ENCODE assay signal across 24 cellular contexts in the genomic region with DNA sequence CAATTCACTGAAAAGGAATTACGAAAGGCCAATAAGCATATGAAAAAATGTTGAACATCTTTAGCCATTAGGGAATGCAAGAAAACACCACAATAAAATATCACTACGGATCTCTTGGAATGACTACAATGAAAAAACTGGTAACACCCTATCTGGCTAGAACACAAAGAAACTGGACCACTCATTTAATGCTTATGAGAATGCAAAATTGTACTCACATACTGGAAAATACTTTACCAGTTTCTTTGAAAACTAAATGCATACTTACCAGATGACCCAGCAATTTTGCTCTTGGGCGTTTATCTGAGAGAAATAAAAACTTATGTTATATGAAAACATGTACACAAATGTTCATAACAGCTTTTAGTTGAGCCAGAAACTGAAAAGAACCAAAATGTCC. TPM values are rescaled to one million over a fixed set of nuclear protein-coding genes. Genes with fewer than 3 reads are reported as not detected.
DNase-seq lines count a peak whose midpoint lies in the region; ATAC-seq, FAIRE-seq and TF ChIP-seq lines count a peak whose summit lies in the region.
"Had no signal": no experiment of that assay in that cellular context is flagged by ENCODE, and none has a peak within 500 bp of the region (broad histone marks: within the 10 kb centered on the region; RNA-seq: fewer than 3 reads in every experiment).

No MANE protein-coding gene starts in this region.

- H3K27me3 ChIP-seq in IMR-90 (ENCODE audit: control insufficient read depth, insufficient read depth, low read length) (no peaks in the 10 kb centered on the region), osteoblast (ENCODE audit: insufficient read depth, low read length) (no peaks in the 10 kb centered on the region), HepG2 (ENCODE audit: control insufficient read depth in 1 of 2, insufficient read depth in 2 of 2, low read length in 2 of 2) (no peaks in the 10 kb centered on the region)
- H3K27me3 ChIP-seq: BLaER1 treated with 17β-estradiol and CSF1 and Interleukin-3, amounts not matched to agents 10 nM and 100 nM; esophagus squamous epithelium; right lobe of liver; upper lobe of right lung had no signal

- H3K18ac ChIP-seq in IMR-90 (ENCODE audit: low read depth, low read length): no peak overlapping the region

- H3K9me1 ChIP-seq in IMR-90 (ENCODE audit: insufficient read depth, low read length): peaks cover 6% of the 10 kb centered on the region

- H4K20me1 ChIP-seq in IMR-90 (ENCODE audit: insufficient read depth, low read length): peaks cover 46% of the 10 kb centered on the region
- peaks cover 55% of the 10 kb centered on the region for H4K20me1 ChIP-seq in osteoblast (ENCODE audit: insufficient read depth, low read length)
- H4K20me1 ChIP-seq in HepG2 (ENCODE audit: insufficient read depth, low read length): no peaks in the 10 kb centered on the region; the same call in 1 of the 2 replicates

- TF ChIP-seq RAD21 in IMR-90 (IDR thresholded peaks at IDR 0.05; ENCODE audit: low read length): no peak
- TF ChIP-seq RAD21 in HepG2 (CRISPR knock-in tag; IDR thresholded peaks at IDR 0.05): no peak

- dilution Hi-C loops in IMR-90 (cut with HindIII; ENCODE audit: low sequenced_read_pairs, unreplicated experiment): no loop called here

- BruUV-seq in IMR-90 (replicated peaks; lab: Mats Ljungman, UMichigan) (no TSS peak), HepG2 (replicated peaks; lab: Mats Ljungman, UMichigan) (no TSS peak)

- no peak overlapping the region for H3K4me3 Mint-ChIP-seq in activated T-cell treated with anti-CD3 and anti-CD28 coated beads, Interleukin-2, amount 50 U/mL, for 72 hours
- H3K4me3 Mint-ChIP-seq: activated CD4-positive, alpha-beta memory T cell treated with anti-CD3 and anti-CD28 coated beads, Interleukin-2, amount 10 ng/mL, durations not matched to agents 7 days and 5 days; effector memory CD8-positive, alpha-beta T cell; natural killer cell treated with Interleukin-12 subunit alpha and Interleukin-12 subunit beta and Interleukin-15 and Interleukin-18, amount 100 ng/mL, for 72 hours had no signal

- no CpG with 5 or more reads among the region's 3 CpGs for WGBS in IMR-90 (ENCODE audit: extremely low coverage in 2 of 2, insufficient read length in 1 of 2), 2 experiments
- WGBS in HepG2 (ENCODE audit: low lambda C conversion rate): 93% methylated on average over 3 of the region's 3 CpGs

- no peak overlapping the region for H3K14ac ChIP-seq in IMR-90 (replicated peaks; ENCODE audit: low read depth, low read length)

- H3K56ac ChIP-seq in IMR-90 (ENCODE audit: extremely low read depth, insufficient read depth, low read length): no peak overlapping the region

- H2AFZ ChIP-seq in IMR-90 (replicated peaks; ENCODE audit: low read length, poor library complexity): no peak overlapping the region
- H2AFZ ChIP-seq in osteoblast (ENCODE audit: low read length): no peak overlapping the region
- no peak overlapping the region for H2AFZ ChIP-seq in HepG2 (ENCODE audit: low read length)

- no peak overlapping the region for H4K91ac ChIP-seq in IMR-90 (ENCODE audit: insufficient read depth, low read depth, low read length)

- DNase-seq in activated T-cell treated with anti-CD3 and anti-CD28 coated beads, Interleukin-2, amount 50 U/mL, for 72 hours: no peak
- DNase-seq in activated T-cell treated with anti-CD3 and anti-CD28 coated beads, Interleukin-2, amount 50 U/mL, for 1 hour: no peak
- peak; percentile 33 for DNase-seq in IMR-90
- peak; percentile 72 for DNase-seq in dedifferentiated amniotic fluid mesenchymal stem cell (ENCODE audit: extremely low spot score)
- DNase-seq in osteoblast (ENCODE audit: insufficient read length, low spot score, missing footprints): no peak
- no peak for DNase-seq in HepG2 (ENCODE audit: low spot score)
- DNase-seq in NCI-H2081 treated with DMSO at 0.1 percent for 48 hours (lab: John Stamatoyannopoulos, UW): no peak
- DNase-seq: activated CD4-positive, alpha-beta memory T cell treated with anti-CD3 and anti-CD28 coated beads, Interleukin-2, amount 10 ng/mL, durations not matched to agents 7 days and 5 days; activated naive CD4-positive, alpha-beta T cell; aorta; effector memory CD8-positive, alpha-beta T cell; esophagus squamous epithelium; head of caudate nucleus; MM.1S; NCI-H1436; NCI-H2171; NCI-H526; right lobe of liver; upper lobe of right lung; WERI-Rb-1 had no signal

- H3K4me1 Mint-ChIP-seq in activated T-cell treated with anti-CD3 and anti-CD28 coated beads, Interleukin-2, amount 50 U/mL, for 72 hours (ENCODE audit: low read depth): peaks cover 17% of the 10 kb centered on the region

- no peak overlapping the region for H2BK15ac ChIP-seq in IMR-90 (ENCODE audit: low read depth, low read length)

- peaks cover 2% of the 10 kb centered on the region in 2 donors for H3K36me3 Mint-ChIP-seq in activated T-cell treated with anti-CD3 and anti-CD28 coated beads, Interleukin-2, amount 50 U/mL, for 72 hours (ENCODE audit: insufficient read depth in 2 of 2)
- H3K36me3 Mint-ChIP-seq: natural killer cell treated with Interleukin-12 subunit alpha and Interleukin-12 subunit beta and Interleukin-15 and Interleukin-18, amount 100 ng/mL, for 72 hours had no signal

- TF ChIP-seq POLR2A in IMR-90 (IDR thresholded peaks at IDR 0.05; ENCODE audit: low read depth, low read length): no peak
- TF ChIP-seq POLR2A in HepG2 (IDR thresholded peaks at IDR 0.05; ENCODE audit: insufficient read depth in 1 of 2, low read depth in 2 of 2, low read length in 2 of 2): no peak

- peaks cover 87% of the 10 kb centered on the region for H3K79me2 ChIP-seq in osteoblast (ENCODE audit: insufficient read depth, low read length)
- H3K79me2 ChIP-seq in HepG2 (ENCODE audit: insufficient read depth, low read length): peaks cover 84% of the 10 kb centered on the region

- no peak overlapping the region for H2AK9ac ChIP-seq in IMR-90 (replicated peaks; ENCODE audit: low read depth, low read length, poor library complexity)

- intact Hi-C loops in IMR-90 (cut with micrococcal nuclease) (loop anchor here (5.0 kb wide), 1 partner anchor 34 kb away; no protein-coding TSS in a partner anchor), HepG2 (cut with micrococcal nuclease; ENCODE audit: unreplicated experiment) (no loop called here)

- H2AK5ac ChIP-seq in IMR-90 (ENCODE audit: low read depth, low read length): no peak overlapping the region

- TF ChIP-seq CTCF in IMR-90 (conservative IDR thresholded peaks at IDR 0.05; ENCODE audit: low read depth, low read length): no peak
- no peak for TF ChIP-seq CTCF in osteoblast (IDR thresholded peaks at IDR 0.05; ENCODE audit: extremely low read depth, low read depth, low read length)
- no peak for TF ChIP-seq CTCF in HepG2 (CRISPR knock-in tag; IDR thresholded peaks at IDR 0.05)

- no peak for FAIRE-seq in HepG2 (lab: Jason Lieb, UNC)
- FAIRE-seq: D721Med had no signal

- CTCF ChIA-PET in IMR-90 (lab: Yijun Ruan, JAX): no interaction called here
- CTCF ChIA-PET in HepG2 (lab: Yijun Ruan, JAX; ENCODE audit: low intra/inter-chr PET ratio, low total read pairs): no interaction called here

- no peaks in the 10 kb centered on the region for H3K27me3 Mint-ChIP-seq in activated T-cell treated with anti-CD3 and anti-CD28 coated beads, Interleukin-2, amount 50 U/mL, for 72 hours (ENCODE audit: low read depth)
- H3K27me3 Mint-ChIP-seq: activated CD4-positive, alpha-beta memory T cell treated with anti-CD3 and anti-CD28 coated beads, Interleukin-2, amount 10 ng/mL, durations not matched to agents 7 days and 5 days; effector memory CD8-positive, alpha-beta T cell; natural killer cell treated with Interleukin-12 subunit alpha and Interleukin-12 subunit beta and Interleukin-15 and Interleukin-18, amount 100 ng/mL, for 72 hours had no signal

- POLR2A ChIA-PET in IMR-90 (lab: Charles Lee; ENCODE audit: unreplicated experiment) (no interaction called here), HepG2 (lab: Yijun Ruan, JAX) (no interaction called here)

- H3K4me2 ChIP-seq in IMR-90 (ENCODE audit: low read depth, low read length): no peak overlapping the region; the same call in 1 of the 2 replicates
- no peak overlapping the region for H3K4me2 ChIP-seq in osteoblast (ENCODE audit: insufficient read depth, low read length)
- no peak overlapping the region for H3K4me2 ChIP-seq in HepG2 (ENCODE audit: low read depth, low read length)
- H3K4me2 ChIP-seq: BLaER1 treated with 17β-estradiol and CSF1 and Interleukin-3, amounts not matched to agents 10 nM and 100 nM had no signal

- peaks cover 10 to 59% of the 10 kb centered on the region in 2 experiments for H3K79me1 ChIP-seq in IMR-90 (ENCODE audit: low read depth in 1 of 2, low read length in 2 of 2)

- H3K4me3 ChIP-seq in IMR-90 (ENCODE audit: insufficient read depth, low read depth, low read length) (no peak overlapping the region), osteoblast (ENCODE audit: insufficient read depth, low read length) (no peak overlapping the region), HepG2 (replicated peaks in 1 of 3; ENCODE audit: insufficient read depth in 1 of 3, low read depth in 2 of 3, low read length in 3 of 3) (no peak overlapping the region)
- H3K4me3 ChIP-seq: BLaER1 treated with 17β-estradiol and CSF1 and Interleukin-3, amounts not matched to agents 10 nM and 100 nM; esophagus squamous epithelium; right lobe of liver; upper lobe of right lung had no signal

- H3K9me3 ChIP-seq in IMR-90 (ENCODE audit: control insufficient read depth, insufficient read depth, low read length) (no peaks in the 10 kb centered on the region), osteoblast (ENCODE audit: low read depth, low read length) (no peaks in the 10 kb centered on the region), HepG2 (ENCODE audit: low read length) (no peaks in the 10 kb centered on the region)
- H3K9me3 ChIP-seq: esophagus squamous epithelium, right lobe of liver, upper lobe of right lung had no signal

- no peak overlapping the region for H2BK5ac ChIP-seq in IMR-90 (ENCODE audit: low read depth, low read length, poor library complexity, severe bottlenecking)

- H4K8ac ChIP-seq in IMR-90 (ENCODE audit: low read depth in 2 of 2, low read length in 2 of 2): no peak overlapping the region

- no peaks in the 10 kb centered on the region for H3K9me3 Mint-ChIP-seq in activated T-cell treated with anti-CD3 and anti-CD28 coated beads, Interleukin-2, amount 50 U/mL, for 72 hours
- H3K9me3 Mint-ChIP-seq: activated CD4-positive, alpha-beta memory T cell treated with anti-CD3 and anti-CD28 coated beads, Interleukin-2, amount 10 ng/mL, durations not matched to agents 7 days and 5 days; effector memory CD8-positive, alpha-beta T cell; natural killer cell treated with Interleukin-12 subunit alpha and Interleukin-12 subunit beta and Interleukin-15 and Interleukin-18, amount 100 ng/mL, for 72 hours had no signal

- H3K9ac ChIP-seq in IMR-90 (ENCODE audit: low read depth, low read length) (no peak overlapping the region), HepG2 (ENCODE audit: insufficient read depth, low read depth, low read length) (no peak overlapping the region)
- H3K9ac ChIP-seq: BLaER1 treated with 17β-estradiol and CSF1 and Interleukin-3, amounts not matched to agents 10 nM and 100 nM had no signal

- no peaks in the 10 kb centered on the region for H3K36me3 ChIP-seq in IMR-90 (ENCODE audit: control insufficient read depth, insufficient read depth, low read length)
- peaks cover 3% of the 10 kb centered on the region for H3K36me3 ChIP-seq in osteoblast (ENCODE audit: insufficient read depth, low read length)
- no peaks in the 10 kb centered on the region for H3K36me3 ChIP-seq in HepG2 (replicated peaks in 1 of 2; ENCODE audit: control insufficient read depth in 1 of 2, insufficient read depth in 2 of 2, low read length in 2 of 2)
- H3K36me3 ChIP-seq: right lobe of liver, upper lobe of right lung, WERI-Rb-1 had no signal

- no peak overlapping the region for H3K4ac ChIP-seq in IMR-90 (ENCODE audit: low read depth, low read length)

- no peak overlapping the region for H4K5ac ChIP-seq in IMR-90 (ENCODE audit: low read depth, low read length)

- no peak for TF ChIP-seq EP300 in HepG2 (IDR thresholded peaks at IDR 0.05; ENCODE audit: low read depth in 2 of 2, low read length in 2 of 2)
- TF ChIP-seq EP300 in HepG2 (CRISPR knock-in tag; IDR thresholded peaks at IDR 0.05; ENCODE audit: borderline replicate concordance): no peak

- in situ Hi-C loops in IMR-90 (cut with MboI; ENCODE audit: low sequenced_read_pairs) (no loop called here), HepG2 (cut with HindIII; ENCODE audit: extremely low pct_ligation_motif_present, low pct_unique_long_range_greater_than_20kb) (no loop called here)

- ATAC-seq in activated T-cell treated with anti-CD3 and anti-CD28 coated beads, Interleukin-2, amount 50 U/mL, for 72 hours (replicated peaks in 1 of 2): no peak
- ATAC-seq in IMR-90 (ENCODE audit: low read depth) (peak; percentile 49), HG02759 (IDR thresholded peaks at IDR 0.05; ENCODE audit: unreplicated experiment) (no peak), HepG2 (no peak)
- ATAC-seq: effector memory CD8-positive, alpha-beta T cell; natural killer cell treated with Interleukin-12 subunit alpha and Interleukin-12 subunit beta and Interleukin-15 and Interleukin-18, amount 100 ng/mL, for 72 hours; right lobe of liver; upper lobe of right lung had no signal

- no peak overlapping the region for H3K27ac ChIP-seq in IMR-90 (ENCODE audit: insufficient read depth, low read length)
- H3K27ac ChIP-seq in osteoblast (ENCODE audit: low read depth, low read length): peak overlapping the region; percentile 4
- no peak overlapping the region for H3K27ac ChIP-seq in HepG2 (ENCODE audit: extremely low read length, insufficient read depth, low read length)
- H3K27ac ChIP-seq: BLaER1 treated with 17β-estradiol and CSF1 and Interleukin-3, amounts not matched to agents 10 nM and 100 nM; esophagus squamous epithelium; right lobe of liver; upper lobe of right lung; WERI-Rb-1 had no signal

- H2BK120ac ChIP-seq in IMR-90 (ENCODE audit: low read depth, low read length): no peak overlapping the region

- H3K27ac Mint-ChIP-seq in activated T-cell treated with anti-CD3 and anti-CD28 coated beads, Interleukin-2, amount 50 U/mL, for 72 hours: peak overlapping the region; percentile 57
- H3K27ac Mint-ChIP-seq: activated CD4-positive, alpha-beta memory T cell treated with anti-CD3 and anti-CD28 coated beads, Interleukin-2, amount 10 ng/mL, durations not matched to agents 7 days and 5 days had no signal

- no peak overlapping the region for H2BK20ac ChIP-seq in IMR-90 (ENCODE audit: low read depth, low read length)

- H3K23ac ChIP-seq in IMR-90 (ENCODE audit: low read depth, low read length): no peak overlapping the region

- H3K4me1 ChIP-seq in IMR-90 (ENCODE audit: control insufficient read depth, insufficient read depth, low read length) (peaks cover 6% of the 10 kb centered on the region), osteoblast (ENCODE audit: insufficient read depth, low read length) (peaks cover 6% of the 10 kb centered on the region), HepG2 (ENCODE audit: insufficient read depth, low read length) (no peaks in the 10 kb centered on the region)
- H3K4me1 ChIP-seq: esophagus squamous epithelium, right lobe of liver had no signal

RNA-seq across cellular contexts. Expression of gene CNOT4, which starts 23.6 kb away (rescaled TPM):
- total RNA-seq in activated T-cell treated with anti-CD3 and anti-CD28 coated beads, Interleukin-2, amount 50 U/mL, for 72 hours: 10 to 100 TPM; 25.2 to 25.9 TPM
- total RNA-seq in IMR-90 (2012; rRNA removed): 8.1 and 10.0 TPM in 2 replicates
- polyA plus RNA-seq in IMR-90 (2012; rRNA removed): 7.0 and 7.3 TPM in 2 replicates
- polyA plus RNA-seq in IMR-90 (2012; cell fraction: cytosol; rRNA removed): 1.3 and 2.4 TPM in 2 replicates
- polyA plus RNA-seq in IMR-90 (2012; cell fraction: nucleus; rRNA removed; ENCODE audit: low replicate concordance): 4.7 and 14.9 TPM in 2 replicates
- total RNA-seq in osteoblast: 13.4 and 14.1 TPM in 2 replicates
- 7.4 and 11.5 TPM in 2 replicates for total RNA-seq in HepG2 (2016; rRNA removed; fragmentation: Illumina TruSeq; extraction: Trizol)
- total RNA-seq in HepG2 (2016; cell fraction: cytosol; rRNA removed; fragmentation: Illumina TruSeq; extraction: Trizol; ENCODE audit: low read depth): 2.7 and 3.3 TPM in 2 replicates
- 6.5 and 9.3 TPM in 2 replicates for total RNA-seq in HepG2 (2016; cell fraction: insoluble cytoplasmic fraction; rRNA removed; fragmentation: Illumina TruSeq; extraction: Trizol)
- total RNA-seq in HepG2 (2016; cell fraction: membrane; rRNA removed; fragmentation: Illumina TruSeq; extraction: Trizol): 6.5 and 6.8 TPM in 2 replicates
- total RNA-seq in HepG2 (2016; cell fraction: nucleus; rRNA removed; fragmentation: Illumina TruSeq; extraction: Trizol): 15.9 and 18.5 TPM in 2 replicates
- 7.6 and 8.4 TPM in 2 replicates for polyA plus RNA-seq in HepG2 (2011; rRNA removed)
- 4.1 and 5.8 TPM in 2 replicates for polyA plus RNA-seq in HepG2 (2011; cell fraction: cytosol; rRNA removed)
- 6.9 and 7.2 TPM in 2 replicates for polyA plus RNA-seq in HepG2 (2011; cell fraction: nucleus; rRNA removed)
- polyA plus RNA-seq in HepG2 (2012): 6.3 and 7.7 TPM in 2 replicates
- polyA plus RNA-seq in HepG2 (2016; cell fraction: cytosol; fragmentation: Illumina TruSeq; extraction: Trizol; ENCODE audit: low read depth): 1.2 and 1.4 TPM in 2 replicates
- 9.6 and 10.8 TPM in 2 replicates for polyA plus RNA-seq in HepG2 (2016; cell fraction: insoluble cytoplasmic fraction; fragmentation: Illumina TruSeq; extraction: Trizol; ENCODE audit: low read depth)
- 2.7 and 3.8 TPM in 2 replicates for polyA plus RNA-seq in HepG2 (2016; cell fraction: membrane; fragmentation: Illumina TruSeq; extraction: Trizol; ENCODE audit: low read depth)
- 9.5 and 10.3 TPM in 2 replicates for polyA plus RNA-seq in HepG2 (2016; cell fraction: nucleus; fragmentation: Illumina TruSeq; extraction: Trizol; ENCODE audit: insufficient read depth, low read depth)
- polyA minus RNA-seq in HepG2 (2011; rRNA and poly(A)+ RNA removed; ENCODE audit: low replicate concordance): 16.7 and 23.5 TPM in 2 replicates
- polyA minus RNA-seq in HepG2 (2011; cell fraction: cytosol; rRNA and poly(A)+ RNA removed): 7.1 and 8.0 TPM in 2 replicates
- 43.4 and 52.3 TPM in 2 replicates for polyA minus RNA-seq in HepG2 (2011; cell fraction: nucleus; rRNA and poly(A)+ RNA removed)

Comparison
In these comparisons a context has a peak if more than half of its experiments do, and no peak if none do; other contexts are left out.
1. DNase-seq: peak in IMR-90 (single experiment) and dedifferentiated amniotic fluid mesenchymal stem cell (single experiment); none in activated T-cell treated with anti-CD3 and anti-CD28 coated beads, Interleukin-2, amount 50 U/mL, for 72 hours (0 of 2), activated T-cell treated with anti-CD3 and anti-CD28 coated beads, Interleukin-2, amount 50 U/mL, for 1 hour (single experiment), osteoblast (single experiment), HepG2 (single experiment) and NCI-H2081 treated with DMSO at 0.1 percent for 48 hours (single experiment).